8 cellular contexts compared by ENCODE assay signal in genomic region chr2:46697830-46698323, GRCh38. TPM values are rescaled to one million over a fixed set of nuclear protein-coding genes. Genes with fewer than 3 reads are reported as not detected.
A peak's percentile ranks its signal among the peaks of the same experiment; 100 is the strongest.
DNase-seq lines count a peak whose midpoint lies in the region; ATAC-seq and TF ChIP-seq lines count a peak whose summit lies in the region.

No MANE protein-coding gene starts in this region.

- TF ChIP-seq CTCF in PC-3 (conservative IDR thresholded peaks at IDR 0.05; ENCODE audit: low read depth, low read length) (no peak), epithelial cell of proximal tubule (conservative IDR thresholded peaks at IDR 0.05; ENCODE audit: low read depth, low read length) (no peak), parathyroid adenoma (IDR thresholded peaks at IDR 0.05) (no peak)

- H2AFZ ChIP-seq in PC-3 (ENCODE audit: low read length) (peak overlapping the region; percentile 97), parathyroid adenoma (peak overlapping the region; percentile 89)

- no peaks in the 10 kb centered on the region for H3F3A ChIP-seq in PC-3 (ENCODE audit: low read length, unreplicated experiment)

- H3K9me2 ChIP-seq in PC-3 (replicated peaks; ENCODE audit: low read length) = no peaks in the 10 kb centered on the region

- H3K4me1 ChIP-seq in PC-3 (ENCODE audit: insufficient read depth, low read length) = peaks cover 22% of the 10 kb centered on the region; the same call in 1 of the 2 replicates
- H3K4me1 ChIP-seq in parathyroid adenoma = no peaks in the 10 kb centered on the region

- peak overlapping the region; percentile 83 for H3K27ac ChIP-seq in PC-3 (ENCODE audit: low read length)
- peak overlapping the region; percentile 84 for H3K27ac ChIP-seq in parathyroid adenoma

- ATAC-seq in PC-3 (no peak), HG03457 (IDR thresholded peaks at IDR 0.05; ENCODE audit: unreplicated experiment) (no peak), HG03159 (IDR thresholded peaks at IDR 0.05; ENCODE audit: unreplicated experiment) (no peak)

- CTCF ChIA-PET in PC-3 (lab: Charles Lee) = no interaction called here

- H3K4me3 ChIP-seq in PC-3 (ENCODE audit: low read length) (peak overlapping the region; percentile 71; the same call in 1 of the 2 replicates), epithelial cell of proximal tubule (ENCODE audit: low read depth, low read length) (peak overlapping the region; percentile 70), parathyroid adenoma (ENCODE audit: low read depth, low read length) (peak overlapping the region; percentile 82)

- H3K36me3 ChIP-seq in PC-3 (ENCODE audit: low read depth, low read length) (no peaks in the 10 kb centered on the region), parathyroid adenoma (ENCODE audit: control insufficient read depth, insufficient read depth, low read length) (no peaks in the 10 kb centered on the region)

- peaks cover 19% of the 10 kb centered on the region; the same call in 1 of the 2 replicates for H4K20me1 ChIP-seq in PC-3 (ENCODE audit: low read length)

- POLR2A ChIA-PET in PC-3 (lab: Charles Lee; ENCODE audit: unreplicated experiment) = no interaction called here

- H3K9me3 ChIP-seq in PC-3 (ENCODE audit: low read length) (no peaks in the 10 kb centered on the region), parathyroid adenoma (ENCODE audit: control insufficient read depth, low read length) (no peaks in the 10 kb centered on the region)

- DNase-seq in DMS53 treated with DMSO at 0.1 percent for 48 hours (lab: John Stamatoyannopoulos, UW; ENCODE audit: unreplicated experiment) (peak; percentile 70), PC-3 (no peak), epithelial cell of proximal tubule (ENCODE audit: low read depth) (no peak)
- DNase-seq in activated CD4-positive, alpha-beta T cell treated with anti-CD3 and anti-CD28 coated beads, Interleukin-2, amount 50 U/mL, for 48 hours = no peak
- DNase-seq in activated CD4-positive, alpha-beta T cell treated with anti-CD3 and anti-CD28 coated beads for 4 hours = no peak

- H3K27me3 ChIP-seq in PC-3 (ENCODE audit: low read length) (no peaks in the 10 kb centered on the region), parathyroid adenoma (ENCODE audit: control insufficient read depth, insufficient read depth, low read length) (no peaks in the 10 kb centered on the region)

- H3K4me2 ChIP-seq in PC-3 (ENCODE audit: low read length) (peak overlapping the region; percentile 90), parathyroid adenoma (ENCODE audit: low read length) (peak overlapping the region; percentile 85)

- BruUV-seq in PC-3 (replicated peaks; lab: Mats Ljungman, UMichigan) = no TSS peak

- intact Hi-C loops in PC-3 (cut with micrococcal nuclease) = no loop called here

- H3K79me2 ChIP-seq in PC-3 (ENCODE audit: low read length) (peaks cover 35% of the 10 kb centered on the region), parathyroid adenoma (peaks cover 20% of the 10 kb centered on the region)

- H3K9ac ChIP-seq in PC-3 (ENCODE audit: low read length) (peak overlapping the region; percentile 83), parathyroid adenoma (no peak overlapping the region)

RNA-seq across cellular contexts. Expression of gene SOCS5, which starts 1.2 kb away (rescaled TPM):
- total RNA-seq in PC-3 (2014; rRNA removed) (12.1 and 15.6 TPM in 2 replicates), epithelial cell of proximal tubule (5.5 and 7.1 TPM in 2 replicates)
